1 cellular context compared by ENCODE assay signal in the genomic region with DNA sequence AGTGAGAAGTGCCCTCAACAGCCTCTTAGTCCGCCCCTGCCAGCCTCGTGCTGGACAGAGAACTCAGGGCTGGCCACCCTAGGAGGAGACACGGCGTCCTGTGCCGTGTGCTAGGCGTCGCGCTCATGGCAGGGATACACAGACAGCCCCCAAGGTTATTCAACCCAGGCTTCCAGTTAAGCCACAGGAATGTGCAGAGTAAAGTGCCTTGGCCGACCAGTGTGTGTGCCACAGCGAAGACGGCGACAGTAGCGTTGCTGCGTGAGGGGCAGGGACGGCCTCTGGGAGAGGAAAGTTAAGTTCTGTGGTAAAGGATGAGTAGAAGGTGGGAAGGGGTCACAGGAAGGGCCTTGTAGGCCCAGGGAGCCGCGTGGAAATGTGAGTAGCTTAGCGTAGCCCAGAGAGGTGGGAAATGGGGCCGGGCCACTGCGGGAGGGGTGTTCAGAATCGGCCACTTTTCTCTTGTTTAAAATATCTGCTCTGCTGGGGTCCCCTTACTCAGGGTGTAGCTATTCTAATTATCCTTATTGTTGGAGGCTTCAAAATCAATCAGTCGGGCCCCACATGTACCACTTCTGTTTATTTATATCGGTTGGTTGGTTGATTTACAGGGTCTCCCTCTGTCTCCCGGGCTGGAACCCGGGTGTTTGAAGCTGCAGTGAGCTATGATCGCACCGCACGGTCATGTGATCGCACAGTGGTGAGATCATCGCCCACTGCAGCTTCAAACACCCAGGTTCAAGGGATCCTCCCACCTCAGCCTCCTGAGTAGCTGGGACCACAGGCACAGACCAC.
TF ChIP-seq lines count a peak whose summit lies in the region.

No MANE protein-coding gene starts in this region.

TF ChIP-seq in IMR-90, 13 proteins besides CTCF, POLR2A, EP300 and RAD21:
- no peak for TF ChIP-seq MXI1 (IDR thresholded peaks at IDR 0.05; ENCODE audit: borderline replicate concordance, low read depth, low read length)
- TF ChIP-seq, protein P1, sequence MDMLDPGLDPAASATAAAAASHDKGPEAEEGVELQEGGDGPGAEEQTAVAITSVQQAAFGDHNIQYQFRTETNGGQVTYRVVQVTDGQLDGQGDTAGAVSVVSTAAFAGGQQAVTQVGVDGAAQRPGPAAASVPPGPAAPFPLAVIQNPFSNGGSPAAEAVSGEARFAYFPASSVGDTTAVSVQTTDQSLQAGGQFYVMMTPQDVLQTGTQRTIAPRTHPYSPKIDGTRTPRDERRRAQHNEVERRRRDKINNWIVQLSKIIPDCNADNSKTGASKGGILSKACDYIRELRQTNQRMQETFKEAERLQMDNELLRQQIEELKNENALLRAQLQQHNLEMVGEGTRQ (IDR thresholded peaks at IDR 0.05; ENCODE audit: low read depth, low read length) = peak; percentile 50; the same call in 1 of the 2 replicates
